8 cellular contexts compared by ENCODE assay signal in the genomic region with DNA sequence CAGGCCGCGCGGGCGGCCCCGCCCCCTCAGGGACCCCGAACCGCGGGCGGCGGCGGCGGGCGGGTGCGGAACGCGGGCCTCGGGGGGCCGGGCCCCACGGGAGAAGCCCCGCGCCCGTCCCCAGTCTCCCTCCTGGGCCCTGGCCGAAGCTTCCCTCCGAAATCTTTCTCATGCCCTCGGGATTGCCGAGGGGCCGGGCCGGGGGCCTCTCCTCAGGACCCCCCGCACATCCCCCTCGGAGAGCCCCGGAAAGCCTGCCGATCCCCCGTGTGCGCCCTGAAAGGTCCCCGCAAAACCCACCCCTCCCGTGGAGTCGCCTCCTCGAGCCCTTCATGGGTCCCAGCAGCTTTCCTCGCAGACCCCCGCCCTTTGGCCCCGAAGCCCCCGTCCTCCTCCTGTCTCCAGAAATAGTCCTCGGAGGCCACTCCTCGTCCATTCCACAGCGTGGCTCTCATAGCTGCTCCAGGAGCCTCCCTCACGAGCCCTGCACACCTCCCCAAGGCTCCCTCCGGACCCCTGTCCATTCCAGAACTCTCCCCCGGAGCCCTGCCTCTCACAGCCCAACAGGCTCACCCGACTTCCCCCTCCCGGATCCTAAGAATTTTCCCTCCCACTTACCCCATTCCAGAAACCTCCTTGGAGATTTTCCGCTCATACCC. TPM values are rescaled to one million over a fixed set of nuclear protein-coding genes. Genes with fewer than 3 reads are reported as not detected.
DNase-seq lines count a peak whose midpoint lies in the region; ATAC-seq and TF ChIP-seq lines count a peak whose summit lies in the region.

No MANE protein-coding gene starts in this region.

- H3K4me1 ChIP-seq in IMR-90 (ENCODE audit: control insufficient read depth, insufficient read depth, low read length) (peaks cover 18% of the 10 kb centered on the region), thymus (ENCODE audit: control insufficient read depth, insufficient read depth, low read length) (peaks cover 22% of the 10 kb centered on the region)

- H2BK15ac ChIP-seq in IMR-90 (ENCODE audit: low read depth, low read length), result no peak overlapping the region

- peak overlapping the region; percentile 89 for H2AK9ac ChIP-seq in IMR-90 (replicated peaks; ENCODE audit: low read depth, low read length, poor library complexity)

- peaks cover 21% of the 10 kb centered on the region for H3K9me1 ChIP-seq in IMR-90 (ENCODE audit: insufficient read depth, low read length)

- H3K9me3 ChIP-seq in IMR-90 (ENCODE audit: control insufficient read depth, insufficient read depth, low read length), result no peaks in the 10 kb centered on the region
- no peaks in the 10 kb centered on the region for H3K9me3 ChIP-seq in thymus (ENCODE audit: control insufficient read depth)

- H4K20me1 ChIP-seq in IMR-90 (ENCODE audit: insufficient read depth, low read length), result peaks cover 34% of the 10 kb centered on the region

- in situ Hi-C loops in IMR-90 (cut with MboI; ENCODE audit: low sequenced_read_pairs), result no loop called here
- in situ Hi-C loops in brain microvascular endothelial cell (cut with HindIII; ENCODE audit: low pct_ligation_motif_present, low sequenced_read_pairs), result loop anchor here (25.0 kb wide), 1 partner anchor 230 kb away; no protein-coding TSS in a partner anchor
- in situ Hi-C loops in GM13976 (cut with MboI; ENCODE audit: low sequenced_read_pairs, unreplicated experiment), result no loop called here

- peak; percentile 52; the same call in 1 of the 2 replicates for TF ChIP-seq POLR2A in IMR-90 (IDR thresholded peaks at IDR 0.05; ENCODE audit: low read depth, low read length)

- BruUV-seq in IMR-90 (replicated peaks; lab: Mats Ljungman, UMichigan), result no TSS peak

- intact Hi-C loops in IMR-90 (cut with micrococcal nuclease), result loop anchor here (1.0 to 5.0 kb wide), 4 partner anchors 20 to 220 kb away; a partner anchor contains a TSS

- TF ChIP-seq CTCF in C4-2B (conservative IDR thresholded peaks at IDR 0.05) (no peak), IMR-90 (conservative IDR thresholded peaks at IDR 0.05; ENCODE audit: low read depth, low read length) (no peak), brain microvascular endothelial cell (IDR thresholded peaks at IDR 0.05; ENCODE audit: low read depth, low read length, missing control alignments) (no peak), GM13976 (IDR thresholded peaks at IDR 0.05; ENCODE audit: borderline replicate concordance, control extremely low read depth, extremely low read depth, insufficient read depth, missing control alignments) (no peak)

- no peak overlapping the region for H2BK5ac ChIP-seq in IMR-90 (ENCODE audit: low read depth, low read length, poor library complexity, severe bottlenecking)

- H4K8ac ChIP-seq in IMR-90 (ENCODE audit: low read depth in 2 of 2, low read length in 2 of 2), result no peak overlapping the region; a peak in 1 of 4 replicates

- H3K9ac ChIP-seq in IMR-90 (ENCODE audit: low read depth, low read length), result peak overlapping the region; percentile 80

- H2BK120ac ChIP-seq in IMR-90 (ENCODE audit: low read depth, low read length), result no peak overlapping the region

- DNase-seq in IMR-90 (no peak), brain microvascular endothelial cell (no peak), left lobe of liver (ENCODE audit: low spot score) (peak; percentile 53), GM13976 (ENCODE audit: low spot score) (no peak)

- H4K5ac ChIP-seq in IMR-90 (ENCODE audit: low read depth, low read length), result no peak overlapping the region

- H3K56ac ChIP-seq in IMR-90 (ENCODE audit: extremely low read depth, insufficient read depth, low read length), result no peak overlapping the region

- 0 out of 2 replicates have a peak, but pooled peaks cover 1% of the 10 kb centered on the region for H3K36me3 ChIP-seq in IMR-90 (ENCODE audit: control insufficient read depth, insufficient read depth, low read length)
- H3K36me3 ChIP-seq in brain microvascular endothelial cell (replicated peaks), result no peaks in the 10 kb centered on the region
- peaks cover 4% of the 10 kb centered on the region for H3K36me3 ChIP-seq in thymus (ENCODE audit: control insufficient read depth, insufficient read depth)

- POLR2A ChIA-PET in IMR-90 (lab: Charles Lee; ENCODE audit: unreplicated experiment), result interaction anchor here (1.3 kb wide), 1 partner anchor 93 kb away, joined by 4 read pairs; a partner anchor contains a TSS

- H2AK5ac ChIP-seq in IMR-90 (ENCODE audit: low read depth, low read length), result peak overlapping the region; percentile 8

- TF ChIP-seq RAD21 in IMR-90 (IDR thresholded peaks at IDR 0.05; ENCODE audit: low read length), result no peak

- no peak overlapping the region for H4K91ac ChIP-seq in IMR-90 (ENCODE audit: insufficient read depth, low read depth, low read length)

- H3K14ac ChIP-seq in IMR-90 (replicated peaks; ENCODE audit: low read depth, low read length), result no peak overlapping the region; the same call in none of the 2 replicates

- no peak overlapping the region; the same call in 1 of the 2 replicates for H3K18ac ChIP-seq in IMR-90 (ENCODE audit: low read depth, low read length)

- H3K4me2 ChIP-seq in IMR-90 (ENCODE audit: low read depth, low read length), result peak overlapping the region; percentile 84

- H3K23ac ChIP-seq in IMR-90 (ENCODE audit: low read depth, low read length), result peak overlapping the region; percentile 6; the same call in 1 of the 2 replicates

- ATAC-seq in IMR-90 (ENCODE audit: low read depth) (peak; percentile 0; the same call in 1 of the 2 replicates), left lobe of liver (no peak), GM18498 (IDR thresholded peaks at IDR 0.05; ENCODE audit: unreplicated experiment) (no peak), HG03460 (IDR thresholded peaks at IDR 0.05; ENCODE audit: unreplicated experiment) (no peak)

- dilution Hi-C loops in IMR-90 (cut with HindIII; ENCODE audit: low sequenced_read_pairs, unreplicated experiment), result no loop called here

- no peaks in the 10 kb centered on the region for H3K27me3 ChIP-seq in IMR-90 (ENCODE audit: control insufficient read depth, insufficient read depth, low read length)
- H3K27me3 ChIP-seq in brain microvascular endothelial cell (replicated peaks), result no peaks in the 10 kb centered on the region
- H3K27me3 ChIP-seq in thymus (ENCODE audit: control insufficient read depth, insufficient read depth), result no peaks in the 10 kb centered on the region

- H2BK20ac ChIP-seq in IMR-90 (ENCODE audit: low read depth, low read length), result no peak overlapping the region

- CTCF ChIA-PET in IMR-90 (lab: Yijun Ruan, JAX), result no interaction called here

- H3K4ac ChIP-seq in IMR-90 (ENCODE audit: low read depth, low read length), result peak overlapping the region; percentile 70

- H3K27ac ChIP-seq in C4-2B (peak overlapping the region; percentile 77), IMR-90 (ENCODE audit: insufficient read depth, low read length) (peak overlapping the region; percentile 50), brain microvascular endothelial cell (peak overlapping the region; percentile 58), thymus (ENCODE audit: low read depth) (peak overlapping the region; percentile 81)

- 0% methylated on average over 24 of the region's 51 CpGs; no CpG with 5 or more reads in 1 of the 2 experiments for WGBS in IMR-90 (ENCODE audit: extremely low coverage in 2 of 2, insufficient read length in 1 of 2), 2 experiments
- WGBS in thymus, result 4% methylated on average over 51 of the region's 51 CpGs

- H3K4me3 ChIP-seq in IMR-90 (ENCODE audit: insufficient read depth, low read depth, low read length) (peak overlapping the region; percentile 84), brain microvascular endothelial cell (ENCODE audit: low read depth, low read length) (peak overlapping the region; percentile 75), thymus (ENCODE audit: low read length) (peak overlapping the region; percentile 95)

- H3K79me1 ChIP-seq in IMR-90 (ENCODE audit: low read depth in 1 of 2, low read length in 2 of 2), result peaks cover 18 to 65% of the 10 kb centered on the region in 2 experiments

- H2AFZ ChIP-seq in IMR-90 (replicated peaks; ENCODE audit: low read length, poor library complexity), result peak overlapping the region; percentile 86

TF ChIP-seq in IMR-90, 13 proteins besides CTCF, POLR2A, EP300 and RAD21:
- TF ChIP-seq MXI1 (IDR thresholded peaks at IDR 0.05; ENCODE audit: borderline replicate concordance, low read depth, low read length) (0 out of 2 replicates have a peak, but pooled peaks have one; percentile 34), MAFK (IDR thresholded peaks at IDR 0.05; ENCODE audit: low read depth, low read length) (no peak), BHLHE40 (IDR thresholded peaks at IDR 0.05; ENCODE audit: low read depth, low read length) (peak; percentile 18; the same call in 1 of the 2 replicates), CHD1 (IDR thresholded peaks at IDR 0.05; ENCODE audit: low read depth, low read length) (no peak; the same call in 1 of the 2 replicates)
TF ChIP-seq in IMR-90: peak in this region for 2.

RNA-seq across cellular contexts. Expression of a gene that starts 0.6 kb away (rescaled TPM):
- total RNA-seq in IMR-90 (2012; rRNA removed), result 18.3 and 19.2 TPM in 2 replicates
- 97.2 and 119 TPM in 2 replicates for polyA plus RNA-seq in IMR-90 (2012; rRNA removed)
- polyA plus RNA-seq in IMR-90 (2012; cell fraction: cytosol; rRNA removed), result 55.1 and 108 TPM in 2 replicates
- polyA plus RNA-seq in IMR-90 (2012; cell fraction: nucleus; rRNA removed; ENCODE audit: low replicate concordance), result 123 and 257 TPM in 2 replicates
- 30.1 TPM for total RNA-seq in left lobe of liver
- polyA plus RNA-seq in thymus, result 64.9 TPM

RNA-seq across cellular contexts. Expression of a gene that starts 6.9 kb away (rescaled TPM):
- total RNA-seq in IMR-90 (2012; rRNA removed) (0.28 TPM in 1 of 2 replicates, not detected in the other), left lobe of liver (11.3 TPM)
- polyA plus RNA-seq in IMR-90 (2012; rRNA removed) (0.33 and 0.55 TPM in 2 replicates), thymus (531 TPM)
- polyA plus RNA-seq in IMR-90 (2012; cell fraction: cytosol; rRNA removed), result 0.48 TPM in 1 of 2 replicates, not detected in the other
- 0.10 TPM in 1 of 2 replicates, not detected in the other for polyA plus RNA-seq in IMR-90 (2012; cell fraction: nucleus; rRNA removed; ENCODE audit: low replicate concordance)

RNA-seq across cellular contexts. Expression of a gene that starts 22.1 kb away (rescaled TPM):
- under 0.01 TPM in 2 replicates for total RNA-seq in IMR-90 (2012; rRNA removed)
- 0.47 and 0.48 TPM in 2 replicates for polyA plus RNA-seq in IMR-90 (2012; rRNA removed)
- 0.32 and 1.2 TPM in 2 replicates for polyA plus RNA-seq in IMR-90 (2012; cell fraction: cytosol; rRNA removed)
- polyA plus RNA-seq in IMR-90 (2012; cell fraction: nucleus; rRNA removed; ENCODE audit: low replicate concordance), result 0.32 and 0.70 TPM in 2 replicates
- 0.78 TPM for total RNA-seq in left lobe of liver
- polyA plus RNA-seq in thymus, result 2.6 TPM

RNA-seq across cellular contexts. Expression of a gene that starts 46.6 kb away (rescaled TPM):
- total RNA-seq in IMR-90 (2012; rRNA removed), result not detected in 2 replicates
- not detected in 2 replicates for polyA plus RNA-seq in IMR-90 (2012; rRNA removed)
- not detected in 2 replicates for polyA plus RNA-seq in IMR-90 (2012; cell fraction: cytosol; rRNA removed)
- polyA plus RNA-seq in IMR-90 (2012; cell fraction: nucleus; rRNA removed; ENCODE audit: low replicate concordance), result not detected in 2 replicates
- not detected for total RNA-seq in left lobe of liver
- 0.21 TPM for polyA plus RNA-seq in thymus

RNA-seq across cellular contexts. Expression of a gene that starts 48.1 kb away (rescaled TPM):
- total RNA-seq in IMR-90 (2012; rRNA removed) (45.7 and 57.8 TPM in 2 replicates), left lobe of liver (21.3 TPM)
- polyA plus RNA-seq in IMR-90 (2012; rRNA removed) (54.3 and 61.6 TPM in 2 replicates), thymus (40.1 TPM)
- polyA plus RNA-seq in IMR-90 (2012; cell fraction: cytosol; rRNA removed), result 35.9 and 45.6 TPM in 2 replicates
- polyA plus RNA-seq in IMR-90 (2012; cell fraction: nucleus; rRNA removed; ENCODE audit: low replicate concordance), result 63.6 and 92.7 TPM in 2 replicates
